28 cellular contexts compared by ENCODE assay signal in the genomic region with DNA sequence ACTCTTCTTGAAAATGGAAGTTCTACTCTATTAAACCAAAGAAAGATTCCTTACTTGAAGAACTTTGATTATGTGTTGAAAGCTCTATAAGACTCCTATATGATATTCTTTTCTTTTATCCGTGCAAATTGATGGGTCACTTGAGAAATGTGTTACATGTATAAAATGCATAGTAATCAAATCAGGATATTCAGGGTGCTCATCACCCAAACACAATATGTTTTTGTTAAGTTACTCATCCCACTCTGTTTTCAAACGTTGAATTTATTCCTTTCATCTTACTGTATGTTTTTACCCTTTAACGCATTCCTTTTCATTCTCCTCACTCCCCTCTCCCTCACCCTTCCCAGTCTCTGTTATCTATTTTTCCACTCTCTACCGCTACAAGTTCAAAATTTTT.
"Had no signal": no experiment of that assay in that cellular context is flagged by ENCODE, and none has a peak within 500 bp of the region (broad histone marks: within the 10 kb centered on the region; RNA-seq: fewer than 3 reads in every experiment).

No MANE protein-coding gene starts in this region.

- H3K36me3 Mint-ChIP-seq: stimulated activated effector memory CD8-positive, alpha-beta T cell treated with anti-CD3 and anti-CD28 coated beads, Interleukin-12 subunit alpha, Interleukin-12 subunit beta, amount 100 ng/mL, for 72 hours; stimulated activated memory B cell treated with anti-CD40 and anti-IgM and Interleukin-4, amounts not matched to agents 10 μg/mL and 1 μg/mL and 100 μg/mL, for 72 hours; stimulated activated naive B cell treated with anti-CD40 and anti-IgM and Interleukin-4, amounts not matched to agents 10 μg/mL and 1 μg/mL and 100 μg/mL, for 72 hours; type B pancreatic cell had no signal

- H3K4me1 Mint-ChIP-seq: stimulated activated effector memory CD8-positive, alpha-beta T cell treated with anti-CD3 and anti-CD28 coated beads, Interleukin-12 subunit alpha, Interleukin-12 subunit beta, amount 100 ng/mL, for 72 hours; stimulated activated memory B cell treated with anti-CD40 and anti-IgM and Interleukin-4, amounts not matched to agents 10 μg/mL and 1 μg/mL and 100 μg/mL, for 72 hours; stimulated activated naive B cell treated with anti-CD40 and anti-IgM and Interleukin-4, amounts not matched to agents 10 μg/mL and 1 μg/mL and 100 μg/mL, for 72 hours; stimulated activated naive CD8-positive, alpha-beta T cell treated with anti-CD3 and anti-CD28 coated beads, Interleukin-15, amount 100 ng/mL, for 72 hours had no signal

- H3K27ac Mint-ChIP-seq: stimulated activated effector memory CD8-positive, alpha-beta T cell treated with anti-CD3 and anti-CD28 coated beads, Interleukin-12 subunit alpha, Interleukin-12 subunit beta, amount 100 ng/mL, for 72 hours; stimulated activated memory B cell treated with anti-CD40 and anti-IgM and Interleukin-4, amounts not matched to agents 10 μg/mL and 1 μg/mL and 100 μg/mL, for 72 hours; stimulated activated naive B cell treated with anti-CD40 and anti-IgM and Interleukin-4, amounts not matched to agents 10 μg/mL and 1 μg/mL and 100 μg/mL, for 72 hours; stimulated activated naive CD8-positive, alpha-beta T cell treated with anti-CD3 and anti-CD28 coated beads, Interleukin-15, amount 100 ng/mL, for 72 hours; stimulated activated naive CD8-positive, alpha-beta T cell treated with anti-CD3 and anti-CD28 coated beads, Interleukin-15, Interleukin-2, amounts not matched to agents 100 ng/mL and 50 ng/mL, for 24 hours; type B pancreatic cell had no signal

- H3K36me3 ChIP-seq: stomach, suprapubic skin, thoracic aorta, thyroid gland, tibial artery, tibial nerve, transverse colon, upper lobe of left lung, upper lobe of right lung, uterus, vagina had no signal

- ATAC-seq: stimulated activated effector memory CD8-positive, alpha-beta T cell treated with anti-CD3 and anti-CD28 coated beads, Interleukin-12 subunit alpha, Interleukin-12 subunit beta, amount 100 ng/mL, for 72 hours; stimulated activated memory B cell treated with anti-CD40 and anti-IgM and Interleukin-4, amounts not matched to agents 10 μg/mL and 1 μg/mL and 100 μg/mL, for 72 hours; stimulated activated naive B cell treated with anti-CD40 and anti-IgM and Interleukin-4, amounts not matched to agents 10 μg/mL and 1 μg/mL and 100 μg/mL, for 72 hours; stimulated activated naive CD8-positive, alpha-beta T cell treated with anti-CD3 and anti-CD28 coated beads, Interleukin-15, amount 100 ng/mL, for 72 hours; upper lobe of right lung had no signal

- FAIRE-seq: urothelium cell line had no signal

- H3K4me3 ChIP-seq: stomach, suprapubic skin, testis, thoracic aorta, thyroid gland, tibial artery, tibial nerve, transverse colon, upper lobe of left lung, upper lobe of right lung, uterus, vagina had no signal

- H3K27me3 ChIP-seq: stomach, suprapubic skin, testis, thyroid gland, tibial artery, tibial nerve, transverse colon, upper lobe of left lung, upper lobe of right lung, uterus, vagina had no signal

- H3K4me3 Mint-ChIP-seq: stimulated activated effector memory CD8-positive, alpha-beta T cell treated with anti-CD3 and anti-CD28 coated beads, Interleukin-12 subunit alpha, Interleukin-12 subunit beta, amount 100 ng/mL, for 72 hours; stimulated activated memory B cell treated with anti-CD40 and anti-IgM and Interleukin-4, amounts not matched to agents 10 μg/mL and 1 μg/mL and 100 μg/mL, for 72 hours; stimulated activated naive B cell treated with anti-CD40 and anti-IgM and Interleukin-4, amounts not matched to agents 10 μg/mL and 1 μg/mL and 100 μg/mL, for 72 hours; stimulated activated naive CD8-positive, alpha-beta T cell treated with anti-CD3 and anti-CD28 coated beads, Interleukin-15, amount 100 ng/mL, for 72 hours; stimulated activated naive CD8-positive, alpha-beta T cell treated with anti-CD3 and anti-CD28 coated beads, Interleukin-15, Interleukin-2, amounts not matched to agents 100 ng/mL and 50 ng/mL, for 24 hours; type B pancreatic cell had no signal

- H3K27ac ChIP-seq: stomach, suprapubic skin, testis, thoracic aorta, thyroid gland, tibial artery, tibial nerve, transverse colon, upper lobe of left lung, upper lobe of right lung, uterus, vagina had no signal

- DNase-seq: stimulated activated CD4-positive, alpha-beta T cell treated with anti-CD3 and anti-CD28 coated beads, Interleukin-2, amount 100 ng/mL, for 48 hours; stimulated activated CD4-positive, alpha-beta T cell treated with anti-CD3 and anti-CD28 coated beads, Interleukin-4, amount 100 ng/mL, for 1 hour; stimulated activated CD4-positive, alpha-beta T cell treated with anti-CD3 and anti-CD28 coated beads, Interleukin-4, amount 100 ng/mL, for 24 hours; stimulated activated CD4-positive, alpha-beta T cell treated with anti-CD3 and anti-CD28 coated beads, Interleukin-4, amount 100 ng/mL, for 4 hours; stimulated activated CD8-positive, alpha-beta memory T cell treated with anti-CD3 and anti-CD28 coated beads, Interleukin-4, amount 100 ng/mL, for 48 hours; stimulated activated naive B cell treated with anti-CD40 and anti-IgM and Interleukin-4, amounts not matched to agents 10 μg/mL and 1 μg/mL and 100 μg/mL, for 72 hours; stimulated activated naive CD4-positive, alpha-beta T cell; stimulated activated naive CD4-positive, alpha-beta T cell treated with Interleukin-2 at 50 U/mL for 16 hours; stimulated activated naive CD8-positive, alpha-beta T cell treated with anti-CD3 and anti-CD28 coated beads, Interleukin-15, amount 100 ng/mL, for 72 hours; stomach; substantia nigra; testis; thyroid gland; tibial artery; transverse colon; trophoblast cell; upper lobe of left lung; upper lobe of right lung; uterus had no signal

- H3K9me3 ChIP-seq: stomach, suprapubic skin, testis, thoracic aorta, thyroid gland, tibial artery, tibial nerve, transverse colon, upper lobe of left lung, upper lobe of right lung, uterus, vagina had no signal

- H3K27me3 Mint-ChIP-seq: stimulated activated naive CD8-positive, alpha-beta T cell treated with anti-CD3 and anti-CD28 coated beads, Interleukin-15, amount 100 ng/mL, for 72 hours; stimulated activated naive CD8-positive, alpha-beta T cell treated with anti-CD3 and anti-CD28 coated beads, Interleukin-15, Interleukin-2, amounts not matched to agents 100 ng/mL and 50 ng/mL, for 24 hours; type B pancreatic cell had no signal

- H3K4me1 ChIP-seq: stomach, suprapubic skin, testis, thyroid gland, tibial artery, tibial nerve, transverse colon, upper lobe of left lung, upper lobe of right lung, uterus, vagina had no signal

- H3K9me3 Mint-ChIP-seq: stimulated activated memory B cell treated with anti-CD40 and anti-IgM and Interleukin-4, amounts not matched to agents 10 μg/mL and 1 μg/mL and 100 μg/mL, for 72 hours; stimulated activated naive B cell treated with anti-CD40 and anti-IgM and Interleukin-4, amounts not matched to agents 10 μg/mL and 1 μg/mL and 100 μg/mL, for 72 hours; stimulated activated naive CD8-positive, alpha-beta T cell treated with anti-CD3 and anti-CD28 coated beads, Interleukin-15, Interleukin-2, amounts not matched to agents 100 ng/mL and 50 ng/mL, for 24 hours; type B pancreatic cell had no signal
